27 cellular contexts compared by ENCODE assay signal in the genomic region with DNA sequence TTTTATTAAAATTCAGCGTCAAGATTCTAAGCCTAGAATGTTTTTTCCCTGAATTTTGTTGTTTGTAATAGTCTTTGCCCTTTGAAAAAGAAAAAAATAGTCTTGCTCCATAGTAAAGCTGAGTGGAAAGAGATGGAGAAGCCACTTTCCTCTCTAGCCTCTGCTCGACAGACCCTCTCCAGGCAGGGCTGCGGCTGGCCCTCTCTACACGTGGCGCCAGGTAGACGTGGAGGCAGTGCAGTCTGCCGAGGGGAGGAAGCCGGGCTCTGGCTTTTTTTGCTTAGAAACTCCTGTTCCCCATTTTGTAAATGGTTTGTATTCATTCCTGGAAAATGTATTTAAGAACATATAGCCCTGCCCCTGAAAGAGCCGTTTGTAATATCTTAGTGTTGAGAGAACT. TPM values are rescaled to one million over a fixed set of nuclear protein-coding genes. Genes with fewer than 3 reads are reported as not detected.
DNase-seq lines count a peak whose midpoint lies in the region; ATAC-seq and TF ChIP-seq lines count a peak whose summit lies in the region.
"Had no signal": no experiment of that assay in that cellular context is flagged by ENCODE, and none has a peak within 500 bp of the region (broad histone marks: within the 10 kb centered on the region; RNA-seq: fewer than 3 reads in every experiment).

No MANE protein-coding gene starts in this region.

- intact Hi-C loops in activated T-helper 2 cell treated with anti-CD3 and anti-CD28 coated beads, Interferon-gamma antibody, Interleukin-2, Interleukin-4, amounts not matched to agents 10 μg/mL and 5 μg/mL and 100 μg/mL, durations not matched to agents 14 hours and 24 hours and 36 hours (cut with micrococcal nuclease) = no loop called here

- no peak overlapping the region for H2AFZ ChIP-seq in H9 (ENCODE audit: low read length)

- no peak overlapping the region for H3K56ac ChIP-seq in H9 (ENCODE audit: insufficient read length, low read depth, low read length)

- H2AK5ac ChIP-seq in H9 (ENCODE audit: insufficient read length, low read length) = no peak overlapping the region

- H3K79me2 ChIP-seq in H9 (ENCODE audit: insufficient read depth, low read length) = no peaks in the 10 kb centered on the region

- no peaks in the 10 kb centered on the region for H3K27me3 ChIP-seq in H9 (ENCODE audit: insufficient read depth, low read length)
- H3K27me3 ChIP-seq: MG63, SJCRH30 had no signal

- H4K91ac ChIP-seq in H9 (ENCODE audit: insufficient read length, low read depth, low read length) = no peak overlapping the region

- ATAC-seq in activated naive CD8-positive, alpha-beta T cell treated with anti-CD3 and anti-CD28 coated beads, Interleukin-2, amount 50 U/mL, for 24 hours = no peak
- no peak for ATAC-seq in stimulated activated naive B cell treated with anti-CD40 and anti-IgM and Interleukin-4, amounts not matched to agents 10 μg/mL and 1 μg/mL and 100 μg/mL, for 72 hours (replicated peaks)
- ATAC-seq: A549, GM12878, SK-N-SH treated with all-trans-retinoic acid at 6 μM for 48 hours had no signal

- no peak overlapping the region for H3K14ac ChIP-seq in H9 (ENCODE audit: insufficient read depth, low read length)

- no peak overlapping the region for H3K27ac ChIP-seq in H9 (ENCODE audit: insufficient read length, low read depth, low read length)
- H3K27ac ChIP-seq: A549, SJCRH30 had no signal

- H4K5ac ChIP-seq in H9 (ENCODE audit: insufficient read length, low read depth, low read length) = no peak overlapping the region

- H3K4me1 Mint-ChIP-seq in activated naive CD8-positive, alpha-beta T cell treated with anti-CD3 and anti-CD28 coated beads for 36 hours = peaks cover 2% of the 10 kb centered on the region
- no peaks in the 10 kb centered on the region for H3K4me1 Mint-ChIP-seq in activated naive CD8-positive, alpha-beta T cell treated with anti-CD3 and anti-CD28 coated beads, Interleukin-2, amount 50 U/mL, for 24 hours
- H3K4me1 Mint-ChIP-seq in H9 (peaks cover 7 to 8% of the 10 kb centered on the region in 2 experiments), mesothelial cell of epicardium (no peaks in the 10 kb centered on the region)
- H3K4me1 Mint-ChIP-seq in stimulated activated naive B cell treated with anti-CD40 and anti-IgM and Interleukin-4, amounts not matched to agents 10 μg/mL and 1 μg/mL and 100 μg/mL, for 72 hours = peaks cover 5 to 16% of the 10 kb centered on the region in 2 donors
- no peaks in the 10 kb centered on the region for H3K4me1 Mint-ChIP-seq in activated T-helper 2 cell treated with anti-CD3 and anti-CD28 coated beads, Interferon-gamma antibody, Interleukin-2, Interleukin-4, amounts not matched to agents 10 μg/mL and 5 μg/mL and 100 μg/mL, durations not matched to agents 14 hours and 24 hours and 36 hours (ENCODE audit: low read depth)

- H3K4me1 ChIP-seq in H9 (ENCODE audit: insufficient read depth, low read length) = no peaks in the 10 kb centered on the region
- H3K4me1 ChIP-seq: A549, SJCRH30 had no signal

- H2BK5ac ChIP-seq in H9 (ENCODE audit: insufficient read length, low read length) = no peak overlapping the region

- no peaks in the 10 kb centered on the region for H3K9me3 Mint-ChIP-seq in activated naive CD8-positive, alpha-beta T cell treated with anti-CD3 and anti-CD28 coated beads for 36 hours
- H3K9me3 Mint-ChIP-seq in activated naive CD8-positive, alpha-beta T cell treated with anti-CD3 and anti-CD28 coated beads, Interleukin-2, amount 50 U/mL, for 24 hours = no peaks in the 10 kb centered on the region
- H3K9me3 Mint-ChIP-seq in H9 = no peaks in the 10 kb centered on the region; a peak in 1 of 5 replicates
- no peaks in the 10 kb centered on the region for H3K9me3 Mint-ChIP-seq in mesothelial cell of epicardium
- no peaks in the 10 kb centered on the region for H3K9me3 Mint-ChIP-seq in stimulated activated naive B cell treated with anti-CD40 and anti-IgM and Interleukin-4, amounts not matched to agents 10 μg/mL and 1 μg/mL and 100 μg/mL, for 72 hours
- no peaks in the 10 kb centered on the region for H3K9me3 Mint-ChIP-seq in activated T-helper 2 cell treated with anti-CD3 and anti-CD28 coated beads, Interferon-gamma antibody, Interleukin-2, Interleukin-4, amounts not matched to agents 10 μg/mL and 5 μg/mL and 100 μg/mL, durations not matched to agents 14 hours and 24 hours and 36 hours
- H3K9me3 Mint-ChIP-seq: CD8-positive, alpha-beta memory T cell had no signal

- H3K23me2 ChIP-seq in H9 (ENCODE audit: insufficient read length, low read depth, low read length, poor library complexity, severe bottlenecking) = no peaks in the 10 kb centered on the region

- H4K20me1 ChIP-seq in H9 (ENCODE audit: control insufficient read depth, insufficient read depth, insufficient read length) = no peaks in the 10 kb centered on the region

- H3K4ac ChIP-seq in H9 (ENCODE audit: low read depth, low read length) = no peak overlapping the region

- no peak overlapping the region for H3K18ac ChIP-seq in H9 (ENCODE audit: insufficient read length, low read depth, low read length)

- no peak overlapping the region for H3K4me2 ChIP-seq in H9 (ENCODE audit: insufficient read depth, insufficient read length, low read length)
- H3K4me2 ChIP-seq: A549 had no signal

- no peak overlapping the region for H3T11ph ChIP-seq in H9 (ENCODE audit: low read length)

- no peak overlapping the region for H2BK20ac ChIP-seq in H9 (ENCODE audit: low read depth, low read length, poor library complexity, severe bottlenecking)

- no peaks in the 10 kb centered on the region for H3K9me3 ChIP-seq in H9 (ENCODE audit: control insufficient read depth, low read depth, low read length)
- H3K9me3 ChIP-seq: A549, MG63, SJCRH30 had no signal

- H2BK120ac ChIP-seq in H9 (ENCODE audit: low read depth, low read length, poor library complexity, severe bottlenecking) = no peak overlapping the region

- H2BK12ac ChIP-seq in H9 (ENCODE audit: insufficient read length, low read depth, low read length) = no peak overlapping the region

- H3K23ac ChIP-seq in H9 (ENCODE audit: insufficient read length, low read depth, low read length) = no peak overlapping the region

- no peak overlapping the region for H3K4me3 ChIP-seq in foreskin fibroblast (ENCODE audit: low read depth in 1 of 2, low read length in 2 of 2)
- H3K4me3 ChIP-seq: A549, GM12878, MG63, SJCRH30 had no signal

- H3K27ac Mint-ChIP-seq in activated naive CD8-positive, alpha-beta T cell treated with anti-CD3 and anti-CD28 coated beads for 36 hours = peak overlapping the region; percentile 56
- no peak overlapping the region for H3K27ac Mint-ChIP-seq in activated naive CD8-positive, alpha-beta T cell treated with anti-CD3 and anti-CD28 coated beads, Interleukin-2, amount 50 U/mL, for 24 hours
- H3K27ac Mint-ChIP-seq in H9 = peak overlapping the region in 2 of 3 experiments; percentile 41 to 44; a peak in 1 of 7 replicates
- peak overlapping the region; percentile 12 for H3K27ac Mint-ChIP-seq in mesothelial cell of epicardium
- H3K27ac Mint-ChIP-seq in stimulated activated naive B cell treated with anti-CD40 and anti-IgM and Interleukin-4, amounts not matched to agents 10 μg/mL and 1 μg/mL and 100 μg/mL, for 72 hours = peak overlapping the region; percentile 77
- H3K27ac Mint-ChIP-seq in activated T-helper 2 cell treated with anti-CD3 and anti-CD28 coated beads, Interferon-gamma antibody, Interleukin-2, Interleukin-4, amounts not matched to agents 10 μg/mL and 5 μg/mL and 100 μg/mL, durations not matched to agents 14 hours and 24 hours and 36 hours = no peak overlapping the region

- no peaks in the 10 kb centered on the region for H3K27me3 Mint-ChIP-seq in activated naive CD8-positive, alpha-beta T cell treated with anti-CD3 and anti-CD28 coated beads for 36 hours
- no peaks in the 10 kb centered on the region for H3K27me3 Mint-ChIP-seq in activated naive CD8-positive, alpha-beta T cell treated with anti-CD3 and anti-CD28 coated beads, Interleukin-2, amount 50 U/mL, for 24 hours
- H3K27me3 Mint-ChIP-seq in H9 (ENCODE audit: low read depth) = no peaks in the 10 kb centered on the region
- no peaks in the 10 kb centered on the region for H3K27me3 Mint-ChIP-seq in mesothelial cell of epicardium (ENCODE audit: low read depth)
- H3K27me3 Mint-ChIP-seq in stimulated activated naive B cell treated with anti-CD40 and anti-IgM and Interleukin-4, amounts not matched to agents 10 μg/mL and 1 μg/mL and 100 μg/mL, for 72 hours = no peaks in the 10 kb centered on the region
- H3K27me3 Mint-ChIP-seq in activated T-helper 2 cell treated with anti-CD3 and anti-CD28 coated beads, Interferon-gamma antibody, Interleukin-2, Interleukin-4, amounts not matched to agents 10 μg/mL and 5 μg/mL and 100 μg/mL, durations not matched to agents 14 hours and 24 hours and 36 hours (ENCODE audit: low read depth) = no peaks in the 10 kb centered on the region
- H3K27me3 Mint-ChIP-seq: CD8-positive, alpha-beta memory T cell had no signal

- H4K8ac ChIP-seq in H9 (replicated peaks; ENCODE audit: insufficient read length, low read depth, low read length) = no peak overlapping the region

- no CpG with 5 or more reads among the region's 9 CpGs for WGBS in H9 (ENCODE audit: extremely low coverage, insufficient read length, low lambda C conversion rate)

- peaks cover 34% of the 10 kb centered on the region for H3K36me3 Mint-ChIP-seq in activated naive CD8-positive, alpha-beta T cell treated with anti-CD3 and anti-CD28 coated beads for 36 hours
- peaks cover 66% of the 10 kb centered on the region for H3K36me3 Mint-ChIP-seq in activated naive CD8-positive, alpha-beta T cell treated with anti-CD3 and anti-CD28 coated beads, Interleukin-2, amount 50 U/mL, for 24 hours (ENCODE audit: low read depth)
- H3K36me3 Mint-ChIP-seq in H9 (ENCODE audit: insufficient read depth in 1 of 3, low read depth in 3 of 3) (peaks cover 23 to 88% (median 62%) of the 10 kb centered on the region in 3 experiments), mesothelial cell of epicardium (peaks cover 56% of the 10 kb centered on the region)
- H3K36me3 Mint-ChIP-seq in stimulated activated naive B cell treated with anti-CD40 and anti-IgM and Interleukin-4, amounts not matched to agents 10 μg/mL and 1 μg/mL and 100 μg/mL, for 72 hours = peaks cover 55 to 67% of the 10 kb centered on the region in 2 donors
- peaks cover 92% of the 10 kb centered on the region for H3K36me3 Mint-ChIP-seq in activated T-helper 2 cell treated with anti-CD3 and anti-CD28 coated beads, Interferon-gamma antibody, Interleukin-2, Interleukin-4, amounts not matched to agents 10 μg/mL and 5 μg/mL and 100 μg/mL, durations not matched to agents 14 hours and 24 hours and 36 hours (ENCODE audit: low read depth)

- H2BK15ac ChIP-seq in H9 (ENCODE audit: low read depth, low read length) = no peak overlapping the region

- TF ChIP-seq CTCF in H9 (conservative IDR thresholded peaks at IDR 0.05) = no peak
- no peak for TF ChIP-seq CTCF in mesothelial cell of epicardium (IDR thresholded peaks at IDR 0.05; ENCODE audit: unreplicated experiment)
- TF ChIP-seq CTCF in foreskin fibroblast (IDR thresholded peaks at IDR 0.05; ENCODE audit: low read depth, low read length) = no peak

- no peak for DNase-seq in activated naive CD8-positive, alpha-beta T cell treated with anti-CD3 and anti-CD28 coated beads for 36 hours
- DNase-seq in activated naive CD8-positive, alpha-beta T cell treated with anti-CD3 and anti-CD28 coated beads, Interleukin-2, amount 50 U/mL, for 24 hours = no peak
- DNase-seq in H9 (no peak), mesothelial cell of epicardium (ENCODE audit: low spot score in 2 of 2, unreplicated experiment in 2 of 2) (no peak), foreskin fibroblast (no peak)
- no peak for DNase-seq in stimulated activated naive B cell treated with anti-CD40 and anti-IgM and Interleukin-4, amounts not matched to agents 10 μg/mL and 1 μg/mL and 100 μg/mL, for 72 hours
- no peak for DNase-seq in stimulated activated naive CD4-positive, alpha-beta T cell (lab: John Stamatoyannopoulos, UW)
- DNase-seq in activated T-helper 2 cell treated with anti-CD3 and anti-CD28 coated beads, Interferon-gamma antibody, Interleukin-2, Interleukin-4, amounts not matched to agents 10 μg/mL and 5 μg/mL and 100 μg/mL, durations not matched to agents 14 hours and 24 hours and 36 hours (ENCODE audit: low spot score) = no peak
- DNase-seq: AML-193; C1 segment of cervical spinal cord; CD8-positive, alpha-beta memory T cell; DMS 273 treated with DMSO at 0.1 percent for 48 hours; DMS79; EL; GDM1; KG1; MG63; NCI-H1105 treated with DMSO at 0.1 percent for 48 hours; NCI-H146; NCI-H1930; NCI-H2107; NCI-H524; NCI-H748 treated with DMSO at 0.1 percent for 48 hours; SJCRH30 had no signal

- H3K4me3 Mint-ChIP-seq in activated naive CD8-positive, alpha-beta T cell treated with anti-CD3 and anti-CD28 coated beads for 36 hours = no peak overlapping the region
- H3K4me3 Mint-ChIP-seq in activated naive CD8-positive, alpha-beta T cell treated with anti-CD3 and anti-CD28 coated beads, Interleukin-2, amount 50 U/mL, for 24 hours = no peak overlapping the region
- H3K4me3 Mint-ChIP-seq in H9 (no peak overlapping the region), mesothelial cell of epicardium (no peak overlapping the region)
- H3K4me3 Mint-ChIP-seq in stimulated activated naive B cell treated with anti-CD40 and anti-IgM and Interleukin-4, amounts not matched to agents 10 μg/mL and 1 μg/mL and 100 μg/mL, for 72 hours = no peak overlapping the region
- no peak overlapping the region for H3K4me3 Mint-ChIP-seq in activated T-helper 2 cell treated with anti-CD3 and anti-CD28 coated beads, Interferon-gamma antibody, Interleukin-2, Interleukin-4, amounts not matched to agents 10 μg/mL and 5 μg/mL and 100 μg/mL, durations not matched to agents 14 hours and 24 hours and 36 hours (ENCODE audit: low read depth)
- H3K4me3 Mint-ChIP-seq: CD8-positive, alpha-beta memory T cell had no signal

- H3K9ac ChIP-seq in H9 (ENCODE audit: extremely low read depth, insufficient read length, low read length) = no peak overlapping the region

- H3K79me1 ChIP-seq in H9 (ENCODE audit: insufficient read depth, low read depth, low read length, poor library complexity, severe bottlenecking) = no peaks in the 10 kb centered on the region

RNA-seq across cellular contexts. Expression of a gene that starts 35.3 kb away (rescaled TPM):
- 10 to 100 TPM; 27.6 to 31.3 TPM for total RNA-seq in activated naive CD8-positive, alpha-beta T cell treated with anti-CD3 and anti-CD28 coated beads for 36 hours
- 21.1 TPM in 2 replicates for total RNA-seq in H9 (2021)
- 30.4 to 33.1 TPM (median 32.6 TPM) in 3 replicates for total RNA-seq in mesothelial cell of epicardium
- 43.5 and 46.4 TPM in 2 replicates for total RNA-seq in activated T-helper 2 cell treated with anti-CD3 and anti-CD28 coated beads, Interferon-gamma antibody, Interleukin-2, Interleukin-4, amounts not matched to agents 10 μg/mL and 5 μg/mL and 100 μg/mL, durations not matched to agents 14 hours and 24 hours and 36 hours

Comparison
In these comparisons a context has a peak if more than half of its experiments do, and no peak if none do; other contexts are left out.
1. H3K27ac Mint-ChIP-seq: peak in activated naive CD8-positive, alpha-beta T cell treated with anti-CD3 and anti-CD28 coated beads for 36 hours (single experiment), H9 (2 of 3), mesothelial cell of epicardium (single experiment) and stimulated activated naive B cell treated with anti-CD40 and anti-IgM and Interleukin-4, amounts not matched to agents 10 μg/mL and 1 μg/mL and 100 μg/mL, for 72 hours (single experiment); none in activated naive CD8-positive, alpha-beta T cell treated with anti-CD3 and anti-CD28 coated beads, Interleukin-2, amount 50 U/mL, for 24 hours (single experiment) and activated T-helper 2 cell treated with anti-CD3 and anti-CD28 coated beads, Interferon-gamma antibody, Interleukin-2, Interleukin-4, amounts not matched to agents 10 μg/mL and 5 μg/mL and 100 μg/mL, durations not matched to agents 14 hours and 24 hours and 36 hours (single experiment).